8 cellular contexts compared by ENCODE assay signal in the genomic region with DNA sequence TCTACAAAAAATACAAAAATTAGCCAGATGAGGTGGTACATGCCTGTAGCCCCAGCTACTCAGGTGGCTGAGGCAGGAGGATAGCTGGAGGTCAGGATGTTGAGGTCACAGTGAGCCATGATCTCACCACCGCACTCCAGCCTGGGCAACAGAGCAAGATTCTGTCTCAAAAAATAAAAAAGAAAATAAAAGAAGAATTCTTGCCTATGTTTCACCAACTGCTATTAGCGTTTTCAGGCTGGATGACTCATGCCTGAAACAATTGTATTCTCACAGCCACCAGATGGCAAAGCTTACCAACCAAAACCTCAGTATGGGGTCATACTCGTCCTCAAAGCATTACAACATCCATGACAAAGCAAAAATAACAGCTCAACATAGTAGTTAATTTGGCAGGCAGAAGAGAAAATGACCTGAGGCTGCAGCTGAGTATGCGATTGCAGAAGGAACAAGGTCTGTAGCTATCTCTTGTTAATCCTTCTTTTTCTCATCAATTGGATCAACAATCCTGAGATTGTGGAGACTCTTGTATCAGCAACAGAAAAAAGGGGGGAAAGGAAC. TPM values are rescaled to one million over a fixed set of nuclear protein-coding genes. Genes with fewer than 3 reads are reported as not detected.
DNase-seq lines count a peak whose midpoint lies in the region; ATAC-seq, FAIRE-seq and TF ChIP-seq lines count a peak whose summit lies in the region.

No MANE protein-coding gene starts in this region.

- H3K36me3 ChIP-seq in body of pancreas (replicated peaks in 1 of 2; ENCODE audit: insufficient read depth in 1 of 2, low read depth in 2 of 2) = peaks cover 0 to 4% of the 10 kb centered on the region in 2 donors
- peaks cover 9% of the 10 kb centered on the region for H3K36me3 ChIP-seq in iPS DF 6.9 (ENCODE audit: control insufficient read depth, insufficient read depth, low read length)
- peaks cover 8 to 10% of the 10 kb centered on the region in 2 donors for H3K36me3 ChIP-seq in small intestine (ENCODE audit: control insufficient read depth in 2 of 2, insufficient read depth in 2 of 2, low read length in 2 of 2)

- intact Hi-C loops in body of pancreas (cut with DNase I) = no loop called here

- TF ChIP-seq POLR2A in body of pancreas (IDR thresholded peaks at IDR 0.05) = no peak

- peak in 4 of 7 experiments; percentile 47 to 55 (median 50) for TF ChIP-seq CTCF in body of pancreas (IDR thresholded peaks at IDR 0.05)

- peak overlapping the region in 2 of 4 donors; percentile 23 to 29 for H3K27ac ChIP-seq in body of pancreas
- H3K27ac ChIP-seq in iPS DF 6.9 (ENCODE audit: low read length) = no peak overlapping the region
- peak overlapping the region in 1 of 2 donors; percentile 49 for H3K27ac ChIP-seq in small intestine (ENCODE audit: low read depth in 1 of 2, low read length in 1 of 2)

- ATAC-seq in body of pancreas = peak; percentile 92
- no peak for ATAC-seq in GM21367 (IDR thresholded peaks at IDR 0.05; ENCODE audit: unreplicated experiment)

- H3K4me1 ChIP-seq in body of pancreas (no peaks in the 10 kb centered on the region), iPS DF 6.9 (ENCODE audit: control insufficient read depth, insufficient read depth, low read length) (no peaks in the 10 kb centered on the region), small intestine (ENCODE audit: control insufficient read depth in 2 of 2, insufficient read depth in 1 of 2, low read depth in 1 of 2, low read length in 1 of 2) (no peaks in the 10 kb centered on the region)

- H3K9me3 ChIP-seq in body of pancreas = no peaks in the 10 kb centered on the region
- no peaks in the 10 kb centered on the region for H3K9me3 ChIP-seq in iPS DF 6.9 (ENCODE audit: control insufficient read depth, insufficient read depth, low read length)
- H3K9me3 ChIP-seq in small intestine (ENCODE audit: control insufficient read depth, low read depth) = no peaks in the 10 kb centered on the region

- H3K27me3 ChIP-seq in body of pancreas (no peaks in the 10 kb centered on the region), iPS DF 6.9 (ENCODE audit: control insufficient read depth, insufficient read depth, low read length) (no peaks in the 10 kb centered on the region), small intestine (ENCODE audit: control insufficient read depth in 2 of 2, insufficient read depth in 2 of 2, low read length in 2 of 2) (no peaks in the 10 kb centered on the region)

- DNase-seq in activated CD4-positive, alpha-beta T cell treated with anti-CD3 and anti-CD28 coated beads for 4 hours = peak; percentile 8 to 15
- no peak for DNase-seq in activated CD4-positive, alpha-beta T cell treated with anti-CD3 and anti-CD28 coated beads, Interleukin-2, amount 50 U/mL, for 4 hours
- DNase-seq in HTR-8/SVneo (ENCODE audit: insufficient read length, low spot score) (peak; percentile 85), RKO (ENCODE audit: low spot score) (peak; percentile 94), body of pancreas (peak; percentile 11 to 64 (median 26)), iPS DF 6.9 (ENCODE audit: low read depth, low spot score) (peak; percentile 5), small intestine (peak; percentile 52)

- 34 to 39% methylated on average over 4 of the region's 4 CpGs for WGBS in body of pancreas, 2 donors
- WGBS in iPS DF 6.9 (ENCODE audit: insufficient coverage, insufficient read length) = no CpG with 5 or more reads among the region's 4 CpGs
- WGBS in small intestine, 3 donors = 35 to 44% (median 44%) methylated on average over 4 of the region's 4 CpGs

- no peak overlapping the region for H3K4me3 ChIP-seq in body of pancreas
- H3K4me3 ChIP-seq in iPS DF 6.9 (ENCODE audit: low read length) = no peak overlapping the region
- H3K4me3 ChIP-seq in small intestine (ENCODE audit: low read depth in 1 of 2, low read length in 2 of 2) = no peak overlapping the region

- FAIRE-seq in HTR-8/SVneo (lab: Jason Lieb, UNC) (peak; percentile 48), small intestine (lab: Jason Lieb, UNC) (no peak)

RNA-seq across cellular contexts. Expression of gene TP53BP1, which starts 52.2 kb away (rescaled TPM):
- 10 to 100 TPM; 12.5 to 17.5 TPM for total RNA-seq in body of pancreas
- 1 to 10 TPM; 1.1 to 8.8 (median 2.5) TPM for polyA plus RNA-seq in small intestine

Comparison
In these comparisons a context has a peak if more than half of its experiments do, and no peak if none do; other contexts are left out.
1. DNase-seq: peak in activated CD4-positive, alpha-beta T cell treated with anti-CD3 and anti-CD28 coated beads for 4 hours (2 of 2), HTR-8/SVneo (single experiment), RKO (single experiment), body of pancreas (4 of 4), iPS DF 6.9 (single experiment) and small intestine (single experiment); none in activated CD4-positive, alpha-beta T cell treated with anti-CD3 and anti-CD28 coated beads, Interleukin-2, amount 50 U/mL, for 4 hours (0 of 2).